ENCODE assay signal across 13 cellular contexts in the genomic region with DNA sequence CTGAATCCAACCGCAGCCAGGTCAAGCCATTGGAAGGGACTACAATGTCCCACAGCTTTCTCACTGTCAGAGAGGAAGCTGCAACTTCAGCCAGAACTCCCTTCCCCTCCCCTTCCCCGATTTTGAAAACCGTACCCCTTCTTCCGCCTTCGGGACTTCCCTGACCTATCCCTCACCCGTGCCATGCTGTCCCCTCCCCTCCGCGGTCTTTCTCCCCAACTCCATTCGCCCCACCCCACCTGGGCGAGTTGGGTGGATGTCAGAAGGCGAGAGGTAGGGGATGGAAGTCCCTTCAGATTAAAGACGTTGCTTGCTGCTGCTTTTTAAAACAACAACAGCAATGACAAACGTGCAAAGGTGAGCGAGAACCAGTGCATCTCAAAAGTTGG. TPM values are rescaled to one million over a fixed set of nuclear protein-coding genes. Genes with fewer than 3 reads are reported as not detected.
DNase-seq lines count a peak whose midpoint lies in the region; ATAC-seq, FAIRE-seq and TF ChIP-seq lines count a peak whose summit lies in the region.
"Had no signal": no experiment of that assay in that cellular context is flagged by ENCODE, and none has a peak within 500 bp of the region (broad histone marks: within the 10 kb centered on the region; RNA-seq: fewer than 3 reads in every experiment).

No MANE protein-coding gene starts in this region.

- H4K5ac ChIP-seq in H1 (ENCODE audit: insufficient read length, low read depth, low read length): no peak overlapping the region

- H2AFZ ChIP-seq in MM.1S (ENCODE audit: low read length) (no peak overlapping the region), H1 (ENCODE audit: low read length) (peak overlapping the region; percentile 95), neural progenitor cell (replicated peaks) (peak overlapping the region; percentile 66)

- no peaks in the 10 kb centered on the region for H3K9me2 ChIP-seq in MM.1S (replicated peaks; ENCODE audit: insufficient read depth, low read length)

- H2AK5ac ChIP-seq in H1 (ENCODE audit: low read depth, low read length): no peak overlapping the region

- no peak for TF ChIP-seq EP300 in H1 (IDR thresholded peaks at IDR 0.05; ENCODE audit: borderline replicate concordance in 1 of 2, low read depth in 2 of 2, low read length in 2 of 2)

- no peak overlapping the region for H4K8ac ChIP-seq in H1 (ENCODE audit: extremely low read depth, insufficient read depth, low read length)

- POLR2A ChIA-PET in H1 (lab: Charles Lee; ENCODE audit: partially characterized antibody): interaction anchor here (1.3 kb wide), 1 partner anchor 486 kb away, joined by 3 read pairs; no protein-coding TSS in a partner anchor

- H3K36me3 Mint-ChIP-seq in CD14-positive monocyte: peaks cover 5% of the 10 kb centered on the region in 2 donors
- H3K36me3 Mint-ChIP-seq in neural progenitor cell: no peaks in the 10 kb centered on the region
- H3K36me3 Mint-ChIP-seq: CD4-positive, CD25-positive, alpha-beta regulatory T cell had no signal

- no peak for FAIRE-seq in H1 (lab: Jason Lieb, UNC)
- no peak for FAIRE-seq in small intestine (lab: Jason Lieb, UNC)

- no peak overlapping the region for H3K56ac ChIP-seq in H1 (replicated peaks; ENCODE audit: insufficient read length, low read depth, low read length)

- H3K36me3 ChIP-seq in MM.1S (replicated peaks; ENCODE audit: insufficient read depth, low read length) (no peaks in the 10 kb centered on the region), H1 (ENCODE audit: control insufficient read depth in 2 of 4, insufficient read depth in 4 of 4, low read length in 3 of 4) (no peaks in the 10 kb centered on the region), neural progenitor cell (no peaks in the 10 kb centered on the region), small intestine (ENCODE audit: control insufficient read depth in 2 of 2, insufficient read depth in 2 of 2, low read length in 2 of 2) (no peaks in the 10 kb centered on the region)
- H3K36me3 ChIP-seq: HAP-1 had no signal

- H4K20me1 ChIP-seq in MM.1S (ENCODE audit: insufficient read depth, low read length): no peaks in the 10 kb centered on the region
- no peaks in the 10 kb centered on the region for H4K20me1 ChIP-seq in H1 (replicated peaks in 1 of 2; ENCODE audit: control insufficient read depth in 1 of 2, insufficient read depth in 2 of 2, low read length in 2 of 2)
- no peaks in the 10 kb centered on the region for H4K20me1 ChIP-seq in neural progenitor cell (ENCODE audit: low read depth)

- CTCF ChIA-PET in H1 (lab: Charles Lee; ENCODE audit: partially characterized antibody): interaction anchor here (0.8 to 3.8 kb wide), 23 partner anchors 15 to 531 kb away, joined by 3 to 39 read pairs (median 3); no protein-coding TSS in a partner anchor

- H3F3A ChIP-seq in MM.1S (ENCODE audit: insufficient read depth, low read length) (no peaks in the 10 kb centered on the region), neural progenitor cell (ENCODE audit: low read depth) (no peaks in the 10 kb centered on the region)

- H2BK120ac ChIP-seq in H1 (replicated peaks; ENCODE audit: low read depth, low read length): no peak overlapping the region

- H3K4me1 ChIP-seq in MM.1S (ENCODE audit: low read length) (0 out of 2 replicates have a peak, but pooled peaks cover 5% of the 10 kb centered on the region), H1 (replicated peaks in 1 of 4; ENCODE audit: control insufficient read depth in 3 of 4, insufficient read depth in 4 of 4, low read length in 3 of 4) (peaks cover 0 to under 1% (median 0%) of the 10 kb centered on the region in 4 experiments; a peak in 3 of 7 replicates), neural progenitor cell (peaks cover 5% of the 10 kb centered on the region), small intestine (ENCODE audit: control insufficient read depth in 2 of 2, insufficient read depth in 1 of 2, low read depth in 1 of 2, low read length in 1 of 2) (no peaks in the 10 kb centered on the region)

- H2BK12ac ChIP-seq in H1 (ENCODE audit: low read depth, low read length): no peak overlapping the region; the same call in 1 of the 2 replicates

- H3K9ac ChIP-seq in MM.1S (ENCODE audit: low read length) (no peak overlapping the region), H1 (replicated peaks in 1 of 4; ENCODE audit: extremely low read depth in 1 of 4, low read depth in 3 of 4, low read length in 3 of 4) (no peak overlapping the region), neural progenitor cell (no peak overlapping the region)

- H2BK15ac ChIP-seq in H1 (ENCODE audit: low read length): no peak overlapping the region

- TF ChIP-seq RAD21 in H1 (IDR thresholded peaks at IDR 0.05 in 1 of 2, conservative IDR thresholded peaks at IDR 0.05 in 1 of 2; ENCODE audit: low read depth in 2 of 2, low read length in 2 of 2): no peak

- no peak overlapping the region for H3K14ac ChIP-seq in H1 (ENCODE audit: insufficient read length)

- H3K4me3 ChIP-seq in MM.1S (ENCODE audit: low read length): peak overlapping the region; percentile 57; the same call in 1 of the 2 replicates
- peak overlapping the region; percentile 46 to 79 (median 70); a peak in 7 of 8 replicates for H3K4me3 ChIP-seq in H1 (ENCODE audit: extremely low read depth in 1 of 4, insufficient read depth in 2 of 4, low read depth in 3 of 4, low read length in 4 of 4)
- H3K4me3 ChIP-seq in neural progenitor cell: peak overlapping the region; percentile 48
- H3K4me3 ChIP-seq in small intestine (ENCODE audit: low read depth in 1 of 2, low read length in 2 of 2): no peak overlapping the region

- H3K27ac Mint-ChIP-seq in CD14-positive monocyte: no peak overlapping the region
- no peak overlapping the region for H3K27ac Mint-ChIP-seq in neural progenitor cell
- H3K27ac Mint-ChIP-seq: CD4-positive, CD25-positive, alpha-beta regulatory T cell; immature natural killer cell had no signal

- no peak overlapping the region for H3K18ac ChIP-seq in H1 (ENCODE audit: extremely low read depth, low read length)

- no peak overlapping the region for H3K27ac ChIP-seq in MM.1S (ENCODE audit: low read length)
- no peak overlapping the region for H3K27ac ChIP-seq in H1 (ENCODE audit: low read depth, low read length)
- no peak overlapping the region for H3K27ac ChIP-seq in neural progenitor cell
- H3K27ac ChIP-seq in small intestine (ENCODE audit: low read depth in 1 of 2, low read length in 1 of 2): no peak overlapping the region

- peaks cover 2 to 20% (median 10%) of the 10 kb centered on the region in 7 donors for H3K9me3 Mint-ChIP-seq in CD14-positive monocyte
- H3K9me3 Mint-ChIP-seq in neural progenitor cell: no peaks in the 10 kb centered on the region

- TF ChIP-seq POLR2A in H1 (IDR thresholded peaks at IDR 0.05; ENCODE audit: control extremely low read depth in 1 of 2, low read depth in 2 of 2, low read length in 2 of 2) (no peak), erythroblast (IDR thresholded peaks at IDR 0.05; ENCODE audit: low read length) (no peak)

- no peak overlapping the region for H4K91ac ChIP-seq in H1 (replicated peaks; ENCODE audit: insufficient read length, low read length)

- intact Hi-C loops in CD14-positive monocyte (cut with micrococcal nuclease): loop anchor here in 1 of 2 donors (10.0 kb wide), 1 partner anchor 999 kb away; no protein-coding TSS in a partner anchor

- no peak overlapping the region for H3K4ac ChIP-seq in H1 (replicated peaks; ENCODE audit: insufficient read length, low read depth, low read length)

- no peak overlapping the region for H2BK20ac ChIP-seq in H1 (ENCODE audit: low read length)

- H3K23ac ChIP-seq in H1 (ENCODE audit: insufficient read length): no peak overlapping the region

- no peak overlapping the region for H2BK5ac ChIP-seq in H1 (ENCODE audit: low read depth, low read length)

- peaks cover 10% of the 10 kb centered on the region for H3K27me3 ChIP-seq in MM.1S (replicated peaks; ENCODE audit: insufficient read depth, low read length)
- H3K27me3 ChIP-seq in H1 (replicated peaks in 1 of 4; ENCODE audit: control insufficient read depth in 3 of 4, extremely low read depth in 1 of 4, insufficient read depth in 3 of 4, low read length in 3 of 4): peaks cover 0 to 20% (median 8%) of the 10 kb centered on the region in 4 experiments; a peak in 6 of 7 replicates
- H3K27me3 ChIP-seq in neural progenitor cell: peaks cover 78% of the 10 kb centered on the region
- peaks cover 0 to 20% of the 10 kb centered on the region in 2 donors for H3K27me3 ChIP-seq in small intestine (ENCODE audit: control insufficient read depth in 2 of 2, insufficient read depth in 2 of 2, low read length in 2 of 2)

- peaks cover 16% of the 10 kb centered on the region for H3K23me2 ChIP-seq in H1 (ENCODE audit: low read depth, low read length)

- TF ChIP-seq CTCF in CD14-positive monocyte (IDR thresholded peaks at IDR 0.05) (no peak), MM.1S (IDR thresholded peaks at IDR 0.05; ENCODE audit: low read length) (no peak), H1 (IDR thresholded peaks at IDR 0.05; ENCODE audit: control extremely low read depth in 1 of 3, insufficient read depth in 1 of 3, low read depth in 1 of 3, low read length in 3 of 3) (no peak), neural progenitor cell (IDR thresholded peaks at IDR 0.05) (no peak)

- WGBS in H1 (ENCODE audit: extremely low coverage in 1 of 2, insufficient coverage in 1 of 2, insufficient read length in 1 of 2, insufficient replicate concordance in 2 of 2, low coverage in 1 of 2, low lambda C conversion rate in 2 of 2, missing lambda C conversion rate in 1 of 2), 2 experiments: 4% methylated on average over 14 of the region's 14 CpGs; no CpG with 5 or more reads in 1 of the 2 experiments
- 2 to 11% (median 4%) methylated on average over 14 of the region's 14 CpGs for WGBS in small intestine, 3 donors

- peaks cover 17% of the 10 kb centered on the region for H3K4me1 Mint-ChIP-seq in CD14-positive monocyte
- H3K4me1 Mint-ChIP-seq in neural progenitor cell: peaks cover 36% of the 10 kb centered on the region

- H3K4me2 ChIP-seq in MM.1S (ENCODE audit: low read depth, low read length) (peak overlapping the region; percentile 85), H1 (ENCODE audit: insufficient read depth in 1 of 2, low read depth in 2 of 2, low read length in 2 of 2) (peak overlapping the region; percentile 90 to 93), neural progenitor cell (peak overlapping the region; percentile 91)

- H3K4me3 Mint-ChIP-seq in CD14-positive monocyte: peak overlapping the region; percentile 6 to 89
- H3K4me3 Mint-ChIP-seq in neural progenitor cell: peak overlapping the region; percentile 91

- peaks cover 46 to 58% (median 49%) of the 10 kb centered on the region in 3 donors for H3K27me3 Mint-ChIP-seq in CD14-positive monocyte (ENCODE audit: low read depth in 3 of 3)
- H3K27me3 Mint-ChIP-seq in neural progenitor cell (ENCODE audit: insufficient read depth, low read depth): peaks cover 21% of the 10 kb centered on the region

- H3K9me3 ChIP-seq in MM.1S (replicated peaks; ENCODE audit: insufficient read depth, low read length) (no peaks in the 10 kb centered on the region), H1 (ENCODE audit: insufficient read depth in 2 of 2, low read depth in 1 of 2, low read length in 1 of 2) (no peaks in the 10 kb centered on the region), neural progenitor cell (ENCODE audit: low read depth) (no peaks in the 10 kb centered on the region), small intestine (ENCODE audit: control insufficient read depth, low read depth) (no peaks in the 10 kb centered on the region)
- H3K9me3 ChIP-seq: HAP-1 had no signal

- H3K79me1 ChIP-seq in H1 (ENCODE audit: low read depth, low read length): no peaks in the 10 kb centered on the region; the same call in 1 of the 2 replicates

- H3K79me2 ChIP-seq in MM.1S (ENCODE audit: low read length) (no peaks in the 10 kb centered on the region), H1 (ENCODE audit: control insufficient read depth in 1 of 2, insufficient read depth in 2 of 2, low read length in 2 of 2) (no peaks in the 10 kb centered on the region), neural progenitor cell (ENCODE audit: low read depth) (no peaks in the 10 kb centered on the region)

- no peak for ATAC-seq in HG03097 (IDR thresholded peaks at IDR 0.05; ENCODE audit: low FRiP score, unreplicated experiment)
- ATAC-seq in HG03439 (IDR thresholded peaks at IDR 0.05; ENCODE audit: unreplicated experiment): no peak

- DNase-seq in CD14-positive monocyte (ENCODE audit: low spot score) (no peak), MM.1S (no peak), H1 (ENCODE audit: low read depth in 1 of 2, low spot score in 2 of 2) (peak in 1 of 2 experiments; percentile 64), neural progenitor cell (ENCODE audit: low spot score) (peak; percentile 12), small intestine (no peak), erythroblast (lab: John Stamatoyannopoulos, UW) (no peak)
- DNase-seq: CD4-positive, CD25-positive, alpha-beta regulatory T cell; stimulated activated CD4-positive, alpha-beta T cell treated with anti-CD3 and anti-CD28 coated beads, Interleukin-2, amount 100 ng/mL, for 48 hours had no signal

RNA-seq across cellular contexts. Expression of a gene that starts 0.7 kb away (rescaled TPM):
- not detected for polyA plus RNA-seq in CD14-positive monocyte
- total RNA-seq in H1 (2021; fragmentation: NEBNext Ultra II Directional; extraction: Animal tissue kit (Norgen Biotek cat#: 25700)): 1.9 and 3.8 TPM in 2 replicates
- 0.82 TPM in 2 replicates for polyA plus RNA-seq in H1 (2011; rRNA removed)
- polyA plus RNA-seq in H1 (2011; cell fraction: cytosol; rRNA removed): 1.2 TPM
- 1.9 TPM for polyA plus RNA-seq in H1 (2011; cell fraction: nucleus; rRNA removed)
- 2.8 to 4.3 TPM (median 3.3 TPM) in 4 replicates for polyA plus RNA-seq in H1 (2012, experiment 1 of 2)
- 1.4 TPM for polyA plus RNA-seq in H1 (2012, experiment 2 of 2)
- polyA plus RNA-seq in H1 (2013, experiment 1 of 2): 1.3 TPM
- 0.85 TPM for polyA plus RNA-seq in H1 (2013, experiment 2 of 2)
- 4.4 and 7.1 TPM in 2 replicates for polyA minus RNA-seq in H1 (2011; rRNA and poly(A)+ RNA removed)
- polyA minus RNA-seq in H1 (2011; cell fraction: cytosol; rRNA and poly(A)+ RNA removed): 0.88 TPM
- polyA minus RNA-seq in H1 (2011; cell fraction: nucleus; rRNA and poly(A)+ RNA removed): 6.2 TPM
- total RNA-seq in neural progenitor cell (ENCODE audit: low replicate concordance): 0.09 TPM in 1 of 2 replicates, not detected in the other
- polyA plus RNA-seq in small intestine: 1 to 10 TPM in 1 of 3 donors, not detected in 2; 4.8 TPM
- total RNA-seq: CD4-positive, CD25-positive, alpha-beta regulatory T cell; subcutaneous adipose tissue had no signal
- polyA plus RNA-seq: CD4-positive, CD25-positive, alpha-beta regulatory T cell; immature natural killer cell had no signal

Comparison
In these comparisons a context has a peak if more than half of its experiments do, and no peak if none do; other contexts are left out.
1. H3K4me3 ChIP-seq: peak in MM.1S (single experiment), H1 (4 of 4) and neural progenitor cell (single experiment); none in small intestine (0 of 2).
2. Peak in every context shown above with its lines, with median percentiles within 50 percentile points of each other: H3K4me2 ChIP-seq.